In the genomic region with DNA sequence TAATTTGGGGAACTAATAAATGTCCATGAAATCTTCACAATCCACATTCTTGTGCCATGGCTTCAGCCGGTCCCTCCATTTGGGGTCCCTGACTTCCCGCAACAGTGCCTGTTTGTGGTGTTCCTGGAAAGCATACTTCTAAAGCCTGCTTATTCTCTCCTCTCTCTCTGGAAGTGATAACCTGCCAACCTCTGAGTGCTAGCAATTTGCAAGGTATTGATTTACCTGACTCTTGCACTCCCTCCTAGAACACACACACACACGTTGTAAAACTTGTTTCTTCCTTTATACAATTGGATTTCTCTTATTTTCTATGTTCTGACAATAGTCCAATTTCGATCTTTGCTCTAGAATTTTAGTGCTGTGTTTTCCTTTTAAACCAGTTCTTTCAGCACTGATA, we compare ENCODE assay signal across 31 cellular contexts. TPM values are rescaled to one million over a fixed set of nuclear protein-coding genes. Genes with fewer than 3 reads are reported as not detected.
"Had no signal": no experiment of that assay in that cellular context is flagged by ENCODE, and none has a peak within 500 bp of the region (broad histone marks: within the 10 kb centered on the region; RNA-seq: fewer than 3 reads in every experiment).

No MANE protein-coding gene starts in this region.

- H3K4me1 ChIP-seq: ascending aorta had no signal

- H3K4me3 ChIP-seq: ascending aorta, cardiac muscle cell had no signal

- DNase-seq: activated B cell treated with CpG ODN at 0.5 μM for 24 hours; activated CD4-positive, alpha-beta memory T cell treated with anti-CD3 and anti-CD28 coated beads, Interleukin-2, amount 10 ng/mL, durations not matched to agents 7 days and 5 days; activated CD4-positive, alpha-beta T cell treated with anti-CD3 and anti-CD28 coated beads for 4 hours; activated CD4-positive, alpha-beta T cell treated with anti-CD3 and anti-CD28 coated beads, Interleukin-2, amount 10 ng/mL, durations not matched to agents 7 days and 5 days; activated CD4-positive, alpha-beta T cell treated with anti-CD3 and anti-CD28 coated beads, Interleukin-2, amount 50 U/mL, for 48 hours; activated CD4-positive, CD25-positive, alpha-beta regulatory T cell treated with anti-CD3 and anti-CD28 coated beads, Interleukin-2, amount 50 U/mL, for 72 hours; activated CD8-positive, alpha-beta memory T cell treated with anti-CD3 and anti-CD28 coated beads for 24 hours; activated CD8-positive, alpha-beta memory T cell treated with anti-CD3 and anti-CD28 coated beads, Interleukin-2, amount 10 ng/mL, durations not matched to agents 7 days and 5 days; activated CD8-positive, alpha-beta memory T cell treated with anti-CD3 and anti-CD28 coated beads, Interleukin-2, amount 50 U/mL, for 48 hours; activated CD8-positive, alpha-beta T cell treated with anti-CD3 and anti-CD28 coated beads, Interleukin-2, amount 10 ng/mL, durations not matched to agents 7 days and 5 days; activated effector memory CD4-positive, alpha-beta T cell treated with Interleukin-2 at 50 U/mL for 16 hours; activated gamma-delta T cell; activated naive CD4-positive, alpha-beta T cell treated with anti-CD3 and anti-CD28 coated beads, Interleukin-2, amount 10 ng/mL, durations not matched to agents 7 days and 5 days; activated naive CD4-positive, alpha-beta T cell treated with Interleukin-2 at 50 U/mL for 16 hours; activated naive CD8-positive, alpha-beta T cell treated with anti-CD3 and anti-CD28 coated beads, Interleukin-2, amount 10 ng/mL, durations not matched to agents 7 days and 5 days; activated naive CD8-positive, alpha-beta T cell treated with anti-CD3 and anti-CD28 coated beads, Interleukin-2, amount 50 U/mL, for 24 hours; activated T-cell treated with anti-CD3 and anti-CD28 coated beads, Interleukin-2, amount 50 U/mL, for 24 hours; activated T-cell treated with anti-CD3 and anti-CD28 coated beads, Interleukin-2, amount 50 U/mL, for 48 hours; amygdala; anterior cingulate cortex; caudate nucleus; cerebellar nuclear complex; T-helper 1 cell; T-helper 2 cell; T-helper 9 cell had no signal

- ATAC-seq: activated CD8-positive, alpha-beta memory T cell treated with anti-CD3 and anti-CD28 coated beads, Interleukin-2, amount 10 ng/mL, durations not matched to agents 7 days and 5 days; activated CD8-positive, alpha-beta T cell treated with anti-CD3 and anti-CD28 coated beads, Interleukin-2, amount 10 ng/mL, durations not matched to agents 7 days and 5 days; activated naive CD8-positive, alpha-beta T cell treated with anti-CD3 and anti-CD28 coated beads, Interleukin-2, amount 50 U/mL, for 24 hours had no signal

- H3K27ac ChIP-seq: ascending aorta, cardiac muscle cell, VCaP had no signal

- H3K36me3 ChIP-seq: ascending aorta, cardiac muscle cell had no signal

- H3K27me3 ChIP-seq: ascending aorta, cardiac muscle cell had no signal

RNA-seq across cellular contexts. Expression of a gene that starts 58.5 kb away (rescaled TPM):
- total RNA-seq: activated B cell treated with CpG ODN at 0.5 μM for 24 hours; activated CD4-positive, alpha-beta memory T cell treated with anti-CD3 and anti-CD28 coated beads, Interleukin-2, amount 10 ng/mL, durations not matched to agents 7 days and 5 days; activated CD4-positive, alpha-beta T cell treated with anti-CD3 and anti-CD28 coated beads, Interleukin-2, amount 10 ng/mL, durations not matched to agents 7 days and 5 days; activated CD8-positive, alpha-beta memory T cell treated with anti-CD3 and anti-CD28 coated beads, Interleukin-2, amount 10 ng/mL, durations not matched to agents 7 days and 5 days; activated CD8-positive, alpha-beta T cell treated with anti-CD3 and anti-CD28 coated beads, Interleukin-2, amount 10 ng/mL, durations not matched to agents 7 days and 5 days; activated naive CD8-positive, alpha-beta T cell treated with anti-CD3 and anti-CD28 coated beads, Interleukin-2, amount 10 ng/mL, durations not matched to agents 7 days and 5 days; activated T-helper 2 cell treated with anti-CD3 and anti-CD28 coated beads, Interferon-gamma antibody, Interleukin-2, Interleukin-4, amounts not matched to agents 10 μg/mL and 5 μg/mL and 100 μg/mL, durations not matched to agents 14 hours and 24 hours and 36 hours; ascending aorta; bronchial epithelial cell; chondrocyte had no signal
